39 cellular contexts compared by ENCODE assay signal in the genomic region with DNA sequence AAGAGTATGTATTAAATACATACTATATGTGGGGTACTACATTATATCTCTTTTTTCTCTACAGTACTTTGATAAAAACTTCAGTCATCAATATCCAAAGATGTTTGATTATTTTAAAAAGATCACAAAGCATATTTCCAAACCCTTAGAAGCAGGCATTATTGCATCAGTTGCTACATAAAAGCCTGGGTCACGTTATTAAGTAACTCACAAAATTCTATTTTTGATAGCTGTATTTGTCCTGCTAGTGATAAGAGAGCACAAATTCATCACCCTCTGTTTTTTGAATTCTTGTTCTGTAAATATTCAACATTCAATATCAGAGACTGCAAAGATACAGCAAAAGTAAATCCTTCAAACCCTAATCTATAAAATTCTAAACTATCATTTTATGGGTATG. TPM values are rescaled to one million over a fixed set of nuclear protein-coding genes. Genes with fewer than 3 reads are reported as not detected.
"Had no signal": no experiment of that assay in that cellular context is flagged by ENCODE, and none has a peak within 500 bp of the region (broad histone marks: within the 10 kb centered on the region; RNA-seq: fewer than 3 reads in every experiment).

No MANE protein-coding gene starts in this region.

- H3K4me1 ChIP-seq: adrenal gland, breast epithelium, colonic mucosa, esophagus squamous epithelium, gastroesophageal sphincter had no signal

- H3K9me3 ChIP-seq: adrenal gland, breast epithelium, colonic mucosa, esophagus squamous epithelium, gastroesophageal sphincter had no signal

- H3K36me3 ChIP-seq: adrenal gland, breast epithelium, cardiac muscle cell, colonic mucosa, esophagus squamous epithelium, gastroesophageal sphincter had no signal

- H3K27me3 ChIP-seq: breast epithelium, cardiac muscle cell, colonic mucosa, esophagus squamous epithelium, gastroesophageal sphincter had no signal

- FAIRE-seq: endometrium, endothelial cell of umbilical vein had no signal

- DNase-seq: activated CD4-positive, alpha-beta memory T cell treated with anti-CD3 and anti-CD28 coated beads for 36 hours; activated CD4-positive, alpha-beta T cell treated with anti-CD3 and anti-CD28 coated beads for 36 hours; activated CD4-positive, alpha-beta T cell treated with anti-CD3 and anti-CD28 coated beads, Interleukin-2, amount 10 ng/mL, durations not matched to agents 24 days and 14 days; activated CD4-positive, CD25-positive, alpha-beta regulatory T cell; activated CD4-positive, CD25-positive, alpha-beta regulatory T cell treated with anti-CD3 and anti-CD28 coated beads, Interleukin-2, amount 50 U/mL, for 72 hours; activated CD8-positive, alpha-beta memory T cell treated with anti-CD3 and anti-CD28 coated beads, Interleukin-2, amount 10 ng/mL, durations not matched to agents 7 days and 5 days; activated CD8-positive, alpha-beta memory T cell treated with anti-CD3 and anti-CD28 coated beads, Interleukin-2, amount 50 U/mL, for 4 hours; activated CD8-positive, alpha-beta T cell treated with anti-CD3 and anti-CD28 coated beads, Interleukin-2, amount 10 ng/mL, durations not matched to agents 7 days and 5 days; activated effector memory CD4-positive, alpha-beta T cell treated with anti-CD3 and anti-CD28 coated beads, Interleukin-2, amount 50 U/mL, for 16 hours; activated naive CD4-positive, alpha-beta T cell treated with anti-CD3 and anti-CD28 coated beads for 36 hours; activated naive CD8-positive, alpha-beta T cell treated with anti-CD3 and anti-CD28 coated beads for 36 hours; activated naive CD8-positive, alpha-beta T cell treated with anti-CD3 and anti-CD28 coated beads, Interleukin-2, amount 50 U/mL, for 24 hours; activated T-cell treated with anti-CD3 and anti-CD28 coated beads, Interleukin-2, amount 50 U/mL, for 1 hour; activated T-cell treated with anti-CD3 and anti-CD28 coated beads, Interleukin-2, amount 50 U/mL, for 48 hours; adrenal gland; amygdala; aorta; central memory CD4-positive, alpha-beta T cell; cerebellar nuclear complex; colonic mucosa; effector CD8-positive, alpha-beta T cell; esophagus squamous epithelium; foreskin melanocyte; T-helper 2 cell had no signal

- ATAC-seq: activated CD4-positive, alpha-beta T cell treated with anti-CD3 and anti-CD28 coated beads for 36 hours; activated CD8-positive, alpha-beta memory T cell treated with anti-CD3 and anti-CD28 coated beads, Interleukin-2, amount 10 ng/mL, durations not matched to agents 7 days and 5 days; activated CD8-positive, alpha-beta T cell treated with anti-CD3 and anti-CD28 coated beads, Interleukin-2, amount 10 ng/mL, durations not matched to agents 7 days and 5 days; activated naive CD8-positive, alpha-beta T cell treated with anti-CD3 and anti-CD28 coated beads, Interleukin-2, amount 50 U/mL, for 24 hours; gastroesophageal sphincter had no signal

- H3K27ac ChIP-seq: adrenal gland, breast epithelium, cardiac muscle cell, colonic mucosa, epithelial cell of prostate, esophagus squamous epithelium, gastroesophageal sphincter had no signal

- H3K4me3 ChIP-seq: adrenal gland, breast epithelium, cardiac muscle cell, colonic mucosa, esophagus squamous epithelium, gastroesophageal sphincter had no signal

RNA-seq across cellular contexts. Expression of gene A1CF, which starts 30.0 kb away (rescaled TPM):
- total RNA-seq: activated CD4-positive, alpha-beta memory T cell treated with anti-CD3 and anti-CD28 coated beads for 36 hours; activated CD4-positive, alpha-beta T cell treated with anti-CD3 and anti-CD28 coated beads for 36 hours; activated CD4-positive, alpha-beta T cell treated with anti-CD3 and anti-CD28 coated beads, Interleukin-2, amount 10 ng/mL, durations not matched to agents 24 days and 14 days; activated CD8-positive, alpha-beta memory T cell treated with anti-CD3 and anti-CD28 coated beads for 36 hours; activated CD8-positive, alpha-beta memory T cell treated with anti-CD3 and anti-CD28 coated beads, Interleukin-2, amount 10 ng/mL, durations not matched to agents 7 days and 5 days; activated CD8-positive, alpha-beta T cell treated with anti-CD3 and anti-CD28 coated beads, Interleukin-2, amount 10 ng/mL, durations not matched to agents 7 days and 5 days; activated naive CD4-positive, alpha-beta T cell treated with anti-CD3 and anti-CD28 coated beads for 36 hours; activated naive CD8-positive, alpha-beta T cell treated with anti-CD3 and anti-CD28 coated beads for 36 hours; activated T-helper 1 cell treated with anti-CD3 and anti-CD28 coated beads, Interleukin-12 subunit alpha, Interleukin-12 subunit beta, Interleukin-2, Interleukin-4 antibody, amounts not matched to agents 30 ng/mL and 10 ng/mL and 1 ng/mL, durations not matched to agents 14 hours and 24 hours and 36 hours; activated T-helper 2 cell treated with anti-CD3 and anti-CD28 coated beads, Interferon-gamma antibody, Interleukin-2, Interleukin-4, amounts not matched to agents 10 μg/mL and 5 μg/mL and 100 μg/mL, durations not matched to agents 14 hours and 24 hours and 36 hours; aorta; cardiac muscle cell; dermis microvascular lymphatic vessel endothelial cell; endothelial cell of umbilical vein; esophagus squamous epithelium; fibroblast of lung; fibroblast of villous mesenchyme; glomerular endothelial cell; T-helper 1 cell treated with Interleukin-12 subunit alpha and Interleukin-12 subunit beta and Interleukin-4 antibody, amounts not matched to agents 30 ng/mL and 1 ng/mL, for 36 hours had no signal
- polyA plus RNA-seq: endothelial cell of umbilical vein, esophagus, fibroblast of lung had no signal
